In genomic region chr20:57545927-57546662, GRCh38 we compare ENCODE assay signal across 2 cellular contexts.
A peak's percentile ranks its signal among the peaks of the same experiment; 100 is the strongest.
TF ChIP-seq lines count a peak whose summit lies in the region.

No MANE protein-coding gene starts in this region.

TF ChIP-seq in K562, 482 proteins besides CTCF, POLR2A, EP300 and RAD21 (continues in another document):
- TF ChIP-seq CBX3 (IDR thresholded peaks at IDR 0.05; ENCODE audit: borderline replicate concordance in 1 of 2, low read length in 2 of 2) (peak in 1 of 2 experiments; percentile 12; a peak in 1 of 3 replicates), RNF219 (CRISPR knock-in tag; IDR thresholded peaks at IDR 0.05) (no peak), HSF4 (CRISPR knock-in tag; IDR thresholded peaks at IDR 0.05; ENCODE audit: borderline replicate concordance) (no peak), ZBTB7A (IDR thresholded peaks at IDR 0.05; ENCODE audit: borderline replicate concordance, control insufficient read depth, low read depth, low read length) (no peak), E4F1 (CRISPR knock-in tag; IDR thresholded peaks at IDR 0.05; ENCODE audit: borderline replicate concordance) (no peak), ARID3A (IDR thresholded peaks at IDR 0.05; ENCODE audit: borderline replicate concordance, low read depth, low read length) (no peak), ZBTB11 (CRISPR knock-in tag; IDR thresholded peaks at IDR 0.05) (peak in 1 of 3 experiments; percentile 24; a peak in 1 of 6 replicates), ZFP36 (IDR thresholded peaks at IDR 0.05; ENCODE audit: low read depth, low read length, partially characterized antibody) (peak; percentile 35), SUPT5H (IDR thresholded peaks at IDR 0.05) (no peak), ZNF449 (CRISPR knock-in tag; IDR thresholded peaks at IDR 0.05) (no peak), ZNF133 (CRISPR knock-in tag; IDR thresholded peaks at IDR 0.05) (no peak)

TF ChIP-seq in HepG2, 621 proteins besides CTCF, POLR2A, EP300 and RAD21 (continues in another document):
- TF ChIP-seq ZNF646 (CRISPR knock-in tag; IDR thresholded peaks at IDR 0.05) (no peak), ZNF720 (CRISPR knock-in tag; IDR thresholded peaks at IDR 0.05) (no peak), ZNF224 (CRISPR knock-in tag; IDR thresholded peaks at IDR 0.05) (no peak), BRCA1 (CRISPR knock-in tag; IDR thresholded peaks at IDR 0.05) (no peak), STAG1 (CRISPR knock-in tag; IDR thresholded peaks at IDR 0.05) (peak; percentile 34; the same call in 1 of the 2 replicates), JDP2 (CRISPR knock-in tag; IDR thresholded peaks at IDR 0.05; ENCODE audit: borderline replicate concordance) (no peak), KDM4B (CRISPR knock-in tag; IDR thresholded peaks at IDR 0.05) (no peak), ZNF841 (CRISPR knock-in tag; IDR thresholded peaks at IDR 0.05; ENCODE audit: borderline replicate concordance) (no peak), JARID2 (CRISPR knock-in tag; IDR thresholded peaks at IDR 0.05; ENCODE audit: insufficient replicate concordance) (no peak), IRF2 (CRISPR knock-in tag; IDR thresholded peaks at IDR 0.05) (no peak), NFATC3 (CRISPR knock-in tag; IDR thresholded peaks at IDR 0.05) (no peak), ZNF564 (CRISPR knock-in tag; IDR thresholded peaks at IDR 0.05) (no peak), SNAPC4 (CRISPR knock-in tag; IDR thresholded peaks at IDR 0.05) (no peak), ASH2L (IDR thresholded peaks at IDR 0.05; ENCODE audit: insufficient read length, low read depth, low read length) (no peak), ZEB1 (IDR thresholded peaks at IDR 0.05; ENCODE audit: insufficient replicate concordance, low read depth) (peak; percentile 20), ZNF230 (CRISPR knock-in tag; IDR thresholded peaks at IDR 0.05) (no peak), HNF1B (CRISPR knock-in tag; IDR thresholded peaks at IDR 0.05) (0 out of 2 replicates have a peak, but pooled peaks have one; percentile 22), SAFB2 (CRISPR knock-in tag; IDR thresholded peaks at IDR 0.05; ENCODE audit: borderline replicate concordance, low read depth) (no peak), JUN (CRISPR knock-in tag; IDR thresholded peaks at IDR 0.05) (no peak), FLYWCH1 (CRISPR knock-in tag; IDR thresholded peaks at IDR 0.05) (no peak), MLLT10 (CRISPR knock-in tag; IDR thresholded peaks at IDR 0.05) (no peak), ZBTB25 (CRISPR knock-in tag; IDR thresholded peaks at IDR 0.05) (no peak), ZNF839 (CRISPR knock-in tag; IDR thresholded peaks at IDR 0.05; ENCODE audit: borderline replicate concordance) (no peak), ZNF296 (CRISPR knock-in tag; conservative IDR thresholded peaks at IDR 0.05) (0 out of 2 replicates have a peak, but pooled peaks have one; percentile 39), MAX (IDR thresholded peaks at IDR 0.05) (peak; percentile 12; the same call in 1 of the 2 replicates), ZNF253 (CRISPR knock-in tag; IDR thresholded peaks at IDR 0.05; ENCODE audit: borderline replicate concordance) (no peak), ZNF724P (CRISPR knock-in tag; IDR thresholded peaks at IDR 0.05; ENCODE audit: borderline replicate concordance) (no peak), ZNF160 (CRISPR knock-in tag; IDR thresholded peaks at IDR 0.05) (no peak), ZNF362 (CRISPR knock-in tag; IDR thresholded peaks at IDR 0.05; ENCODE audit: borderline replicate concordance) (no peak), TAF15 (IDR thresholded peaks at IDR 0.05; ENCODE audit: low read depth, low read length, poor library complexity, severe bottlenecking) (no peak), TFDP2 (CRISPR knock-in tag; IDR thresholded peaks at IDR 0.05) (no peak), HIC2 (CRISPR knock-in tag; IDR thresholded peaks at IDR 0.05; ENCODE audit: low read depth) (peak; percentile 55; the same call in 1 of the 2 replicates), IKZF4 (CRISPR knock-in tag; IDR thresholded peaks at IDR 0.05; ENCODE audit: borderline replicate concordance, low read depth, not compliant biosample characterization) (no peak), GMEB2 (CRISPR knock-in tag; IDR thresholded peaks at IDR 0.05; ENCODE audit: low read depth) (no peak), KMT2B (CRISPR knock-in tag; IDR thresholded peaks at IDR 0.05) (no peak)
